In genomic region chr3:157179365-157179803, GRCh38 we compare ENCODE assay signal across 34 cellular contexts.
"Had no signal": no experiment of that assay in that cellular context is flagged by ENCODE, and none has a peak within 500 bp of the region (broad histone marks: within the 10 kb centered on the region; RNA-seq: fewer than 3 reads in every experiment).

No MANE protein-coding gene starts in this region.

- DNase-seq: Karpas-422, Kasumi-1, MG63, MM.1S, MV-4-11, NCI-H1048, NCI-H1092, NCI-H1092 treated with DMSO at 0.1 percent for 48 hours, NCI-H1105, NCI-H1105 treated with DMSO at 0.1 percent for 48 hours, NCI-H1417, NCI-H1417 treated with DMSO at 0.1 percent for 48 hours, NCI-H1436, NCI-H1436 treated with DMSO at 0.1 percent for 48 hours, NCI-H146, NCI-H1694, NCI-H1694 treated with DMSO at 0.1 percent for 48 hours, NCI-H187, NCI-H187 treated with DMSO at 0.1 percent for 48 hours, NCI-H1930, NCI-H2029, NCI-H2029 treated with DMSO at 0.1 percent for 48 hours, NCI-H2081, NCI-H2081 treated with DMSO at 0.1 percent for 48 hours, NCI-H2107, NCI-H2171, NCI-H2171 treated with DMSO at 0.1 percent for 48 hours, NCI-H2227 treated with DMSO at 0.1 percent for 48 hours, NCI-H226, NCI-H446, NCI-H446 treated with DMSO at 0.1 percent for 48 hours, NCI-H510A, NCI-H510A treated with DMSO at 0.1 percent for 48 hours had no signal

- H3K27ac ChIP-seq: KMS-11 had no signal

- H3K4me3 ChIP-seq: MG63 had no signal

- H3K27me3 ChIP-seq: MG63 had no signal
